ENCODE assay signal across 9 cellular contexts in the genomic region with DNA sequence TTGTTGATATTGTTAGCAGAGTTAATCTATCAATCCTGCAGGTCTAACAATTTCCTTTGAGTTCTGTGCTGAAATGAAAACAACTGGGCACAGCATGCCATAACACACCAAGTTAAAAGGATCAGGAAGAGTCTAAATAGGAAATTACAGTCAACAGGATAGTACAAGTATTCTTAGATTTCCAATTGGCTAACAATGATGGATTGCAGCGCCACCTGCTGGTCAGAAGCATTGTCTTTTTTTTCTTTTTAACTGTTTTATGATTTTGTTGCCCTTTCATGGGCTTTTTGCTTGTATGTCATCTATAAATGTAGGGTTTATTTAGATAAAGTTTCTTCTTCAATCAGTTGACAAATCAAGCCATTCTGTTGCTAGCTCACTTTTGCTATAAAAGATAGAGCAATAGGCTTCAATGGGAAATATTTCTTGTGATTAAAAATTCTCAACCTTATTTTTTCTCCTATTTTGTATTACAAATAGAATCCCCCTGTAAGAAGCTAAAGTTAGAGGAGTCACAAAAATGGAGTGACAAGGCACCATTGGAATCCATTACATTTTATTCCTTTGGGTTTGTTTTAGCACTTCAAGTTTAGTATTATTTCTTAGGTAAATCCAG. TPM values are rescaled to one million over a fixed set of nuclear protein-coding genes. Genes with fewer than 3 reads are reported as not detected.
DNase-seq lines count a peak whose midpoint lies in the region; ATAC-seq and TF ChIP-seq lines count a peak whose summit lies in the region.
"Had no signal": no experiment of that assay in that cellular context is flagged by ENCODE, and none has a peak within 500 bp of the region (broad histone marks: within the 10 kb centered on the region; RNA-seq: fewer than 3 reads in every experiment).

No MANE protein-coding gene starts in this region.

- H3K36me3 Mint-ChIP-seq in activated T-cell treated with anti-CD3 and anti-CD28 coated beads, Interleukin-2, amount 50 U/mL, for 24 hours (ENCODE audit: low read depth): no peaks in the 10 kb centered on the region
- H3K36me3 Mint-ChIP-seq: activated naive CD4-positive, alpha-beta T cell treated with anti-CD3 and anti-CD28 coated beads, Interleukin-2, amount 50 U/mL, for 24 hours had no signal

- no peak overlapping the region for H3K4me3 Mint-ChIP-seq in activated T-cell treated with anti-CD3 and anti-CD28 coated beads, Interleukin-2, amount 50 U/mL, for 24 hours
- H3K4me3 Mint-ChIP-seq: activated naive CD4-positive, alpha-beta T cell treated with anti-CD3 and anti-CD28 coated beads, Interleukin-2, amount 50 U/mL, for 24 hours had no signal

- ATAC-seq in HG02759 (IDR thresholded peaks at IDR 0.05; ENCODE audit: unreplicated experiment) (peak; percentile 55), GM19328 (IDR thresholded peaks at IDR 0.05; ENCODE audit: unreplicated experiment) (no peak)

- TF ChIP-seq CTCF in foreskin fibroblast (IDR thresholded peaks at IDR 0.05; ENCODE audit: low read depth, low read length): peak; percentile 61

- no peak overlapping the region for H3K4me3 ChIP-seq in foreskin fibroblast (ENCODE audit: low read depth in 1 of 2, low read length in 2 of 2)

- peaks cover 11% of the 10 kb centered on the region for H3K27me3 Mint-ChIP-seq in activated T-cell treated with anti-CD3 and anti-CD28 coated beads, Interleukin-2, amount 50 U/mL, for 24 hours
- H3K27me3 Mint-ChIP-seq: activated naive CD4-positive, alpha-beta T cell treated with anti-CD3 and anti-CD28 coated beads, Interleukin-2, amount 50 U/mL, for 24 hours had no signal

- intact Hi-C loops in posterior vena cava (cut with DNase I): no loop called here

- no peaks in the 10 kb centered on the region for H3K9me3 Mint-ChIP-seq in activated T-cell treated with anti-CD3 and anti-CD28 coated beads, Interleukin-2, amount 50 U/mL, for 24 hours
- H3K9me3 Mint-ChIP-seq: activated naive CD4-positive, alpha-beta T cell treated with anti-CD3 and anti-CD28 coated beads, Interleukin-2, amount 50 U/mL, for 24 hours had no signal

- H3K27ac Mint-ChIP-seq in activated T-cell treated with anti-CD3 and anti-CD28 coated beads, Interleukin-2, amount 50 U/mL, for 24 hours: no peak overlapping the region
- H3K27ac Mint-ChIP-seq: activated naive CD4-positive, alpha-beta T cell treated with anti-CD3 and anti-CD28 coated beads, Interleukin-2, amount 50 U/mL, for 24 hours had no signal

- no peaks in the 10 kb centered on the region for H3K4me1 Mint-ChIP-seq in activated T-cell treated with anti-CD3 and anti-CD28 coated beads, Interleukin-2, amount 50 U/mL, for 24 hours (ENCODE audit: low read depth)
- H3K4me1 Mint-ChIP-seq: activated naive CD4-positive, alpha-beta T cell treated with anti-CD3 and anti-CD28 coated beads, Interleukin-2, amount 50 U/mL, for 24 hours had no signal

- peak; percentile 45 for DNase-seq in DMS153 treated with DMSO at 0.1 percent for 48 hours (lab: John Stamatoyannopoulos, UW; ENCODE audit: unreplicated experiment)
- peak; percentile 63 for DNase-seq in NCI-H774 (lab: John Stamatoyannopoulos, UW)
- DNase-seq in activated T-cell treated with anti-CD3 and anti-CD28 coated beads, Interleukin-2, amount 50 U/mL, for 24 hours: peak; percentile 59
- DNase-seq in foreskin fibroblast: peak; percentile 3 to 34
- DNase-seq in posterior vena cava (ENCODE audit: low spot score): peak; percentile 80
- DNase-seq in 8988T: no peak

RNA-seq across cellular contexts. Expression of gene RPRM, which starts 40.8 kb away (rescaled TPM):
- total RNA-seq in posterior vena cava: under 1 TPM; 0.90 to 0.93 TPM
